15 cellular contexts compared by ENCODE assay signal in the genomic region with DNA sequence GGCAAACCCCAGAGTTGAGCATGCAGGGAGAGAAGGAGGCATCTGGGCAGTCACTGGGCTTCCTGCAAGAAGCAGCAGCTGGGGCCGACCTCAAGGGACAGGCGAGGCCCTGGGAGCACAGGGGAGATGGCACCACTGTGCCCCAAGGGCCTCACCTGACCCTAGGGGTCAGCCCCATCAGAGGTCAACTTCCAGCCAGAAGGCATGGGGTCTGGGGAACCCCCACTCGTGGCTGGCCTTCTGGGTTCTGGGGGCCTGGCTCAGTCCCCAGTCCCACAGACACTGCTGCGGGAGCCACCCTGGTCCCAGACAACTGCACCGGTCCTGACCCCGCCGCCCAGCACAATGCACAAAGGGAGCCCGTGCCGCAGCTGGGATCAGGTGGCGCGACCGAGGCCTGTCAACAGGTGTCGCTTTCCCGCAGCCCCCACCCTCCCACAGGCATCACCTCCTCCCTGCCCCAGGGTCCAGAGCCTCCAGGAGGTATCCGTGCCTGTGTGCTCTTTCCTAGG. TPM values are rescaled to one million over a fixed set of nuclear protein-coding genes. Genes with fewer than 3 reads are reported as not detected.
DNase-seq lines count a peak whose midpoint lies in the region; ATAC-seq and TF ChIP-seq lines count a peak whose summit lies in the region.
"Had no signal": no experiment of that assay in that cellular context is flagged by ENCODE, and none has a peak within 500 bp of the region (broad histone marks: within the 10 kb centered on the region; RNA-seq: fewer than 3 reads in every experiment).

No MANE protein-coding gene starts in this region.

- no peaks in the 10 kb centered on the region for H3F3A ChIP-seq in GM23338 (replicated peaks; ENCODE audit: low read depth)

- H3K9me3 Mint-ChIP-seq in GM23338 (no peaks in the 10 kb centered on the region), osteocyte (ENCODE audit: unreplicated experiment) (no peaks in the 10 kb centered on the region)
- no peaks in the 10 kb centered on the region for H3K9me3 Mint-ChIP-seq in activated naive CD8-positive, alpha-beta T cell treated with anti-CD3 and anti-CD28 coated beads for 36 hours
- H3K9me3 Mint-ChIP-seq: neural crest cell had no signal

- no peak overlapping the region for H3K4me2 ChIP-seq in GM23338

- peak; percentile 33 for ATAC-seq in GM23338

- no peaks in the 10 kb centered on the region for H3K9me2 ChIP-seq in GM23338 (ENCODE audit: insufficient read depth)

- H3K36me3 ChIP-seq in GM23338 (ENCODE audit: insufficient read depth), result no peaks in the 10 kb centered on the region
- H3K36me3 ChIP-seq: BE2C had no signal

- no peak overlapping the region for H3K27ac ChIP-seq in 22Rv1
- H3K27ac ChIP-seq in GM23338 (ENCODE audit: low read depth), result no peak overlapping the region

- peaks cover 5% of the 10 kb centered on the region; the same call in 1 of the 2 replicates for H4K20me1 ChIP-seq in GM23338 (replicated peaks; ENCODE audit: insufficient read depth)

- H3K79me2 ChIP-seq in GM23338 (replicated peaks; ENCODE audit: insufficient read depth), result no peaks in the 10 kb centered on the region

- H3K36me3 Mint-ChIP-seq in GM23338 (ENCODE audit: low read depth) (no peaks in the 10 kb centered on the region), osteocyte (ENCODE audit: unreplicated experiment) (peaks cover 6% of the 10 kb centered on the region)
- H3K36me3 Mint-ChIP-seq in activated naive CD8-positive, alpha-beta T cell treated with anti-CD3 and anti-CD28 coated beads for 36 hours, result no peaks in the 10 kb centered on the region

- H3K4me3 ChIP-seq in GM23338, result no peak overlapping the region

- H3K4me1 Mint-ChIP-seq in GM23338, result peaks cover 5% of the 10 kb centered on the region; the same call in 2 of the 3 replicates
- H3K4me1 Mint-ChIP-seq in osteocyte (ENCODE audit: unreplicated experiment), result peaks cover 24% of the 10 kb centered on the region
- no peaks in the 10 kb centered on the region for H3K4me1 Mint-ChIP-seq in activated naive CD8-positive, alpha-beta T cell treated with anti-CD3 and anti-CD28 coated beads for 36 hours

- DNase-seq in GM23338 (ENCODE audit: low spot score) (peak; percentile 53), osteocyte (ENCODE audit: extremely low spot score, unreplicated experiment) (peak; percentile 79), globus pallidus (ENCODE audit: low spot score) (no peak), HuH-7 (ENCODE audit: low spot score) (no peak)
- DNase-seq in effector CD4-positive, alpha-beta T cell, result peak; percentile 1
- no peak for DNase-seq in activated naive CD8-positive, alpha-beta T cell treated with anti-CD3 and anti-CD28 coated beads for 36 hours
- DNase-seq: amniotic stem cell, DMS53, HCEC 1CT, hippocampal formation, Karpas-422, NCI-H1436 treated with DMSO at 0.1 percent for 48 hours had no signal

- H3K4me3 Mint-ChIP-seq in GM23338, result no peak overlapping the region
- H3K4me3 Mint-ChIP-seq in osteocyte (ENCODE audit: unreplicated experiment), result no peak overlapping the region
- no peak overlapping the region for H3K4me3 Mint-ChIP-seq in activated naive CD8-positive, alpha-beta T cell treated with anti-CD3 and anti-CD28 coated beads for 36 hours
- H3K4me3 Mint-ChIP-seq: neural crest cell had no signal

- peaks cover 14% of the 10 kb centered on the region for H3K27me3 Mint-ChIP-seq in GM23338 (ENCODE audit: insufficient read depth, low read depth, poor library complexity)
- H3K27me3 Mint-ChIP-seq in osteocyte (ENCODE audit: unreplicated experiment), result no peaks in the 10 kb centered on the region
- H3K27me3 Mint-ChIP-seq in activated naive CD8-positive, alpha-beta T cell treated with anti-CD3 and anti-CD28 coated beads for 36 hours, result no peaks in the 10 kb centered on the region

- no peaks in the 10 kb centered on the region for H3K27me3 ChIP-seq in GM23338 (ENCODE audit: insufficient read depth)

- H2AFZ ChIP-seq in GM23338, result no peak overlapping the region

- H3K4me1 ChIP-seq in GM23338 (ENCODE audit: insufficient read depth), result no peaks in the 10 kb centered on the region
- H3K4me1 ChIP-seq: BE2C had no signal

- no peak overlapping the region for H3K27ac Mint-ChIP-seq in GM23338
- H3K27ac Mint-ChIP-seq in osteocyte (ENCODE audit: unreplicated experiment), result no peak overlapping the region
- H3K27ac Mint-ChIP-seq in activated naive CD8-positive, alpha-beta T cell treated with anti-CD3 and anti-CD28 coated beads for 36 hours, result no peak overlapping the region

- TF ChIP-seq CTCF in 22Rv1 (IDR thresholded peaks at IDR 0.05), result peak; percentile 12; the same call in 1 of the 2 replicates
- TF ChIP-seq CTCF in GM23338 (conservative IDR thresholded peaks at IDR 0.05; ENCODE audit: low read depth in 2 of 2), result peak in 1 of 2 experiments; percentile 35; a peak in 1 of 4 replicates
- TF ChIP-seq CTCF in osteocyte (IDR thresholded peaks at IDR 0.05), result no peak

TF ChIP-seq in GM23338, 12 proteins besides CTCF, POLR2A, EP300 and RAD21 (continues in another document):
- TF ChIP-seq EZH2 (IDR thresholded peaks at IDR 0.05; ENCODE audit: low read depth, unreplicated experiment), result no peak
- TF ChIP-seq, protein P1, sequence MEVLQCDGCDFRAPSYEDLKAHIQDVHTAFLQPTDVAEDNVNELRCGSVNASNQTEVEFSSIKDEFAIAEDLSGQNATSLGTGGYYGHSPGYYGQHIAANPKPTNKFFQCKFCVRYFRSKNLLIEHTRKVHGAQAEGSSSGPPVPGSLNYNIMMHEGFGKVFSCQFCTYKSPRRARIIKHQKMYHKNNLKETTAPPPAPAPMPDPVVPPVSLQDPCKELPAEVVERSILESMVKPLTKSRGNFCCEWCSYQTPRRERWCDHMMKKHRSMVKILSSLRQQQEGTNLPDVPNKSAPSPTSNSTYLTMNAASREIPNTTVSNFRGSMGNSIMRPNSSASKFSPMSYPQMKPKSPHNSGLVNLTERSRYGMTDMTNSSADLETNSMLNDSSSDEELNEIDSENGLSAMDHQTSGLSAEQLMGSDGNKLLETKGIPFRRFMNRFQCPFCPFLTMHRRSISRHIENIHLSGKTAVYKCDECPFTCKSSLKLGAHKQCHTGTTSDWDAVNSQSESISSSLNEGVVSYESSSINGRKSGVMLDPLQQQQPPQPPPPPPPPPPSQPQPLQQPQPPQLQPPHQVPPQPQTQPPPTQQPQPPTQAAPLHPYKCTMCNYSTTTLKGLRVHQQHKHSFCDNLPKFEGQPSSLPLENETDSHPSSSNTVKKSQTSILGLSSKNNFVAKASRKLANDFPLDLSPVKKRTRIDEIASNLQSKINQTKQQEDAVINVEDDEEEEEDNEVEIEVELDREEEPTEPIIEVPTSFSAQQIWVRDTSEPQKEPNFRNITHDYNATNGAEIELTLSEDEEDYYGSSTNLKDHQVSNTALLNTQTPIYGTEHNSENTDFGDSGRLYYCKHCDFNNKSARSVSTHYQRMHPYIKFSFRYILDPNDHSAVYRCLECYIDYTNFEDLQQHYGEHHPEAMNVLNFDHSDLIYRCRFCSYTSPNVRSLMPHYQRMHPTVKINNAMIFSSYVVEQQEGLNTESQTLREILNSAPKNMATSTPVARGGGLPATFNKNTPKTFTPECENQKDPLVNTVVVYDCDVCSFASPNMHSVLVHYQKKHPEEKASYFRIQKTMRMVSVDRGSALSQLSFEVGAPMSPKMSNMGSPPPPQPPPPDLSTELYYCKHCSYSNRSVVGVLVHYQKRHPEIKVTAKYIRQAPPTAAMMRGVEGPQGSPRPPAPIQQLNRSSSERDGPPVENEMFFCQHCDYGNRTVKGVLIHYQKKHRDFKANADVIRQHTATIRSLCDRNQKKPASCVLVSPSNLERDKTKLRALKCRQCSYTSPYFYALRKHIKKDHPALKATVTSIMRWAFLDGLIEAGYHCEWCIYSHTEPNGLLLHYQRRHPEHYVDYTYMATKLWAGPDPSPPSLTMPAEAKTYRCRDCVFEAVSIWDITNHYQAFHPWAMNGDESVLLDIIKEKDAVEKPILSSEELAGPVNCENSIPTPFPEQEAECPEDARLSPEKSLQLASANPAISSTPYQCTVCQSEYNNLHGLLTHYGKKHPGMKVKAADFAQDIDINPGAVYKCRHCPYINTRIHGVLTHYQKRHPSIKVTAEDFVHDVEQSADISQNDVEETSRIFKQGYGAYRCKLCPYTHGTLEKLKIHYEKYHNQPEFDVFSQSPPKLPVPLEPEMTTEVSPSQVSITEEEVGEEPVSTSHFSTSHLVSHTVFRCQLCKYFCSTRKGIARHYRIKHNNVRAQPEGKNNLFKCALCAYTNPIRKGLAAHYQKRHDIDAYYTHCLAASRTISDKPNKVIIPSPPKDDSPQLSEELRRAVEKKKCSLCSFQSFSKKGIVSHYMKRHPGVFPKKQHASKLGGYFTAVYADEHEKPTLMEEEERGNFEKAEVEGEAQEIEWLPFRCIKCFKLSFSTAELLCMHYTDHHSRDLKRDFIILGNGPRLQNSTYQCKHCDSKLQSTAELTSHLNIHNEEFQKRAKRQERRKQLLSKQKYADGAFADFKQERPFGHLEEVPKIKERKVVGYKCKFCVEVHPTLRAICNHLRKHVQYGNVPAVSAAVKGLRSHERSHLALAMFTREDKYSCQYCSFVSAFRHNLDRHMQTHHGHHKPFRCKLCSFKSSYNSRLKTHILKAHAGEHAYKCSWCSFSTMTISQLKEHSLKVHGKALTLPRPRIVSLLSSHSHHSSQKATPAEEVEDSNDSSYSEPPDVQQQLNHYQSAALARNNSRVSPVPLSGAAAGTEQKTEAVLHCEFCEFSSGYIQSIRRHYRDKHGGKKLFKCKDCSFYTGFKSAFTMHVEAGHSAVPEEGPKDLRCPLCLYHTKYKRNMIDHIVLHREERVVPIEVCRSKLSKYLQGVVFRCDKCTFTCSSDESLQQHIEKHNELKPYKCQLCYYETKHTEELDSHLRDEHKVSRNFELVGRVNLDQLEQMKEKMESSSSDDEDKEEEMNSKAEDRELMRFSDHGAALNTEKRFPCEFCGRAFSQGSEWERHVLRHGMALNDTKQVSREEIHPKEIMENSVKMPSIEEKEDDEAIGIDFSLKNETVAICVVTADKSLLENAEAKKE (CRISPR knock-in tag; IDR thresholded peaks at IDR 0.05), result no peak
- TF ChIP-seq ZNF114 (CRISPR knock-in tag; IDR thresholded peaks at IDR 0.05), result no peak
- TF ChIP-seq, protein P2, sequence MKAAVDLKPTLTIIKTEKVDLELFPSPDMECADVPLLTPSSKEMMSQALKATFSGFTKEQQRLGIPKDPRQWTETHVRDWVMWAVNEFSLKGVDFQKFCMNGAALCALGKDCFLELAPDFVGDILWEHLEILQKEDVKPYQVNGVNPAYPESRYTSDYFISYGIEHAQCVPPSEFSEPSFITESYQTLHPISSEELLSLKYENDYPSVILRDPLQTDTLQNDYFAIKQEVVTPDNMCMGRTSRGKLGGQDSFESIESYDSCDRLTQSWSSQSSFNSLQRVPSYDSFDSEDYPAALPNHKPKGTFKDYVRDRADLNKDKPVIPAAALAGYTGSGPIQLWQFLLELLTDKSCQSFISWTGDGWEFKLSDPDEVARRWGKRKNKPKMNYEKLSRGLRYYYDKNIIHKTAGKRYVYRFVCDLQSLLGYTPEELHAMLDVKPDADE (IDR thresholded peaks at IDR 0.05), result no peak

RNA-seq across cellular contexts. Expression of a gene that starts 6.2 kb away (rescaled TPM):
- 1.8 and 2.0 TPM in 2 replicates for total RNA-seq in GM23338 (2014; rRNA removed; shearing (Covaris generic))
- 0.06 and 0.07 TPM in 2 replicates for polyA plus RNA-seq in GM23338 (2016; fragmentation: Nextera tagmentation; extraction: Ambion mirVana)
- total RNA-seq in osteocyte, result 4.8 and 4.9 TPM in 2 replicates
- total RNA-seq in activated naive CD8-positive, alpha-beta T cell treated with anti-CD3 and anti-CD28 coated beads for 36 hours, result not detected

Comparison
In these comparisons a context has a peak if more than half of its experiments do, and no peak if none do; other contexts are left out.
1. DNase-seq: peak in GM23338 (single experiment), effector CD4-positive, alpha-beta T cell (single experiment) and osteocyte (single experiment); none in activated naive CD8-positive, alpha-beta T cell treated with anti-CD3 and anti-CD28 coated beads for 36 hours (single experiment), globus pallidus (single experiment) and HuH-7 (single experiment).